Comparison of ENCODE assay signal across 27 cellular contexts in the genomic region with DNA sequence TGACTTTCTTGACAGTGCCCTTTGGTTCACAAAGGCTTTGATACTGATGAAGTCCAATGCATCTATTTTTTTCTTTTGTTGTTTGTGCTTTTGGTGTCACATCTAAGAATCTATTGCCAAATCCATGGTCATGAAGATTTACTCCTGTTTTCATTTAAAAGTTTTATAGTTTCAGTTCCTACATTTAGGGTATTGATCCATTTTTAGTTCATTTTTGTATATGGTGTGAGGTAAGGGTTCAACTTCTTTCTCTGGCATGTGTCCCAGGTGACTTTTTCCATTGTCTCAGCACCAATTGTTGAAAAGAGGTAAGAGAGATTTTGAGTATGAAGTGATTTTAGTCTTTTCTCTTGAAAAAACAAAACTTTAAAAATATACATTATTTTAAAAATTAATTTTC.
"Had no signal": no experiment of that assay in that cellular context is flagged by ENCODE, and none has a peak within 500 bp of the region (broad histone marks: within the 10 kb centered on the region; RNA-seq: fewer than 3 reads in every experiment).

No MANE protein-coding gene starts in this region.

- H3K4me3 ChIP-seq: left lung, lower lobe of right lung, pancreas, prostate gland, skin epidermis, stomach, testis, thyroid gland, transverse colon, upper lobe of right lung had no signal

- DNase-seq: kidney; left colon; left lung; lower lobe of right lung; mesenchymal stem cell; naive thymus-derived CD8-positive, alpha-beta T cell; nucleus accumbens; pancreas; posterior cingulate gyrus; retina; right cardiac atrium; stimulated activated CD4-positive, alpha-beta T cell treated with anti-CD3 and anti-CD28 coated beads, Interleukin-12 subunit alpha, Interleukin-12 subunit beta, amount 100 ng/mL, for 4 hours; stimulated activated CD4-positive, alpha-beta T cell treated with anti-CD3 and anti-CD28 coated beads, Interleukin-15, amount 100 ng/mL, for 24 hours; stimulated activated CD4-positive, alpha-beta T cell treated with anti-CD3 and anti-CD28 coated beads, Interleukin-2, amount 100 ng/mL, for 24 hours; stimulated activated CD4-positive, alpha-beta T cell treated with anti-CD3 and anti-CD28 coated beads, Interleukin-4, amount 100 ng/mL, for 1 hour; stimulated activated naive B cell treated with anti-CD40 and anti-IgM and Interleukin-4, amounts not matched to agents 10 μg/mL and 1 μg/mL and 100 μg/mL, for 72 hours; stimulated activated naive CD8-positive, alpha-beta T cell treated with anti-CD3 and anti-CD28 coated beads, Interleukin-15, Interleukin-2, amounts not matched to agents 100 U/mL and 50 U/mL, for 24 hours; stomach; testis; thyroid gland; transverse colon; upper lobe of right lung had no signal

- H3K27me3 Mint-ChIP-seq: stimulated activated naive B cell treated with anti-CD40 and anti-IgM and Interleukin-4, amounts not matched to agents 10 μg/mL and 1 μg/mL and 100 μg/mL, for 72 hours had no signal

- H3K4me3 Mint-ChIP-seq: naive thymus-derived CD8-positive, alpha-beta T cell; nephron; neural crest cell; stimulated activated naive B cell treated with anti-CD40 and anti-IgM and Interleukin-4, amounts not matched to agents 10 μg/mL and 1 μg/mL and 100 μg/mL, for 72 hours had no signal

- H3K27ac Mint-ChIP-seq: stimulated activated naive B cell treated with anti-CD40 and anti-IgM and Interleukin-4, amounts not matched to agents 10 μg/mL and 1 μg/mL and 100 μg/mL, for 72 hours had no signal

- H3K9me3 ChIP-seq: left lung, lower lobe of right lung, pancreas, prostate gland, stomach, testis, thyroid gland, transverse colon, upper lobe of right lung had no signal

- H3K27me3 ChIP-seq: left lung, pancreas, stomach, testis, thyroid gland, transverse colon, upper lobe of right lung had no signal

- H3K36me3 ChIP-seq: left lung, lower lobe of right lung, pancreas, prostate gland, stomach, thyroid gland, transverse colon, upper lobe of right lung had no signal

- ATAC-seq: left colon; naive thymus-derived CD8-positive, alpha-beta T cell; pancreas; right cardiac atrium; sciatic nerve; stimulated activated naive B cell treated with anti-CD40 and anti-IgM and Interleukin-4, amounts not matched to agents 10 μg/mL and 1 μg/mL and 100 μg/mL, for 72 hours; stimulated activated naive CD8-positive, alpha-beta T cell treated with anti-CD3 and anti-CD28 coated beads, Interleukin-15, Interleukin-2, amounts not matched to agents 100 U/mL and 50 U/mL, for 24 hours; upper lobe of right lung had no signal

- H3K27ac ChIP-seq: left lung, lower lobe of right lung, pancreas, prostate gland, stomach, testis, thyroid gland, transverse colon, upper lobe of right lung had no signal

- H3K4me1 ChIP-seq: lower lobe of right lung, pancreas, prostate gland, testis, transverse colon had no signal
